In genomic region chr2:135494917-135495316, GRCh38 we compare ENCODE assay signal across 21 cellular contexts.
"Had no signal": no experiment of that assay in that cellular context is flagged by ENCODE, and none has a peak within 500 bp of the region (broad histone marks: within the 10 kb centered on the region; RNA-seq: fewer than 3 reads in every experiment).

No MANE protein-coding gene starts in this region.

- H3K4me1 ChIP-seq: colonic mucosa, esophagus squamous epithelium, parathyroid adenoma, right atrium auricular region, spleen, tibial nerve had no signal

- H3K4me1 Mint-ChIP-seq: naive B cell, nephron progenitor cell, WTC11 had no signal

- H3K27me3 Mint-ChIP-seq: activated CD8-positive, alpha-beta T cell treated with anti-CD3 and anti-CD28 coated beads for 36 hours; naive B cell; T-helper 17 cell had no signal

- H3K27me3 ChIP-seq: colonic mucosa, esophagus squamous epithelium, right atrium auricular region, spleen, tibial nerve had no signal

- H3K79me2 ChIP-seq: parathyroid adenoma had no signal

- H3K4me3 Mint-ChIP-seq: activated CD8-positive, alpha-beta T cell treated with anti-CD3 and anti-CD28 coated beads for 36 hours; activated T-cell treated with anti-CD3 and anti-CD28 coated beads, Interleukin-2, amount 50 U/mL, for 4 hours; nephron progenitor cell; T-helper 17 cell; WTC11 had no signal

- H3K36me3 ChIP-seq: colonic mucosa, right atrium auricular region had no signal

- H3K27ac ChIP-seq: colonic mucosa, epithelial cell of prostate, esophagus squamous epithelium, parathyroid adenoma, right atrium auricular region, spleen, tibial nerve had no signal

- H3K27ac Mint-ChIP-seq: activated CD8-positive, alpha-beta T cell treated with anti-CD3 and anti-CD28 coated beads for 36 hours; activated naive CD4-positive, alpha-beta T cell treated with anti-CD3 and anti-CD28 coated beads, Interleukin-2, amount 50 U/mL, for 72 hours; naive B cell; nephron progenitor cell; T-helper 17 cell; WTC11 had no signal

- H2AFZ ChIP-seq: parathyroid adenoma had no signal

- H3K4me3 ChIP-seq: colonic mucosa, esophagus squamous epithelium, right atrium auricular region, spleen, tibial nerve had no signal

- ATAC-seq: activated CD8-positive, alpha-beta T cell treated with anti-CD3 and anti-CD28 coated beads for 36 hours; activated naive CD4-positive, alpha-beta T cell treated with anti-CD3 and anti-CD28 coated beads, Interleukin-2, amount 50 U/mL, for 72 hours; activated T-cell treated with anti-CD3 and anti-CD28 coated beads, Interleukin-2, amount 50 U/mL, for 4 hours; left ventricle myocardium superior; T-helper 17 cell; WTC11 had no signal

- H3K9ac ChIP-seq: parathyroid adenoma had no signal

- DNase-seq: activated CD4-positive, alpha-beta T cell treated with anti-CD3 and anti-CD28 coated beads, Interleukin-2, amount 50 U/mL, for 1 hour; activated CD8-positive, alpha-beta T cell treated with anti-CD3 and anti-CD28 coated beads for 36 hours; activated naive CD4-positive, alpha-beta T cell; activated T-cell treated with anti-CD3 and anti-CD28 coated beads, Interleukin-2, amount 50 U/mL, for 4 hours; colonic mucosa; effector CD8-positive, alpha-beta T cell; esophagus squamous epithelium; foreskin melanocyte; left ventricle myocardium superior; naive B cell; nephron progenitor cell; spleen; stimulated activated naive CD4-positive, alpha-beta T cell treated with Interleukin-2 at 50 U/mL for 16 hours; T-helper 17 cell; T1000 had no signal

- H3K9me3 ChIP-seq: colonic mucosa had no signal
